Comparison of ENCODE assay signal across 9 cellular contexts in genomic region chr17:48483471-48484131, GRCh38. TPM values are rescaled to one million over a fixed set of nuclear protein-coding genes. Genes with fewer than 3 reads are reported as not detected.
DNase-seq lines count a peak whose midpoint lies in the region; ATAC-seq and TF ChIP-seq lines count a peak whose summit lies in the region.
"Had no signal": no experiment of that assay in that cellular context is flagged by ENCODE, and none has a peak within 500 bp of the region (broad histone marks: within the 10 kb centered on the region; RNA-seq: fewer than 3 reads in every experiment).

No MANE protein-coding gene starts in this region.

- H3K36me3 Mint-ChIP-seq in activated CD4-positive, alpha-beta memory T cell treated with anti-CD3 and anti-CD28 coated beads, Interleukin-2, amount 10 ng/mL, durations not matched to agents 7 days and 5 days (ENCODE audit: low read depth), result no peaks in the 10 kb centered on the region
- H3K36me3 Mint-ChIP-seq in naive thymus-derived CD8-positive, alpha-beta T cell, result no peaks in the 10 kb centered on the region

- POLR2A ChIA-PET in activated CD4-positive, alpha-beta memory T cell treated with anti-CD3 and anti-CD28 coated beads, Interleukin-2, amount 10 ng/mL, durations not matched to agents 7 days and 5 days (lab: Charles Lee), result interaction anchor here (0.6 to 1.1 kb wide), 2 partner anchors 15 to 22 kb away, joined by 3 read pairs; no protein-coding TSS in a partner anchor
- POLR2A ChIA-PET in naive thymus-derived CD8-positive, alpha-beta T cell (lab: Charles Lee), result no interaction called here

- peaks cover 42% of the 10 kb centered on the region for H3K4me1 Mint-ChIP-seq in activated CD4-positive, alpha-beta memory T cell treated with anti-CD3 and anti-CD28 coated beads, Interleukin-2, amount 10 ng/mL, durations not matched to agents 7 days and 5 days
- H3K4me1 Mint-ChIP-seq in naive thymus-derived CD8-positive, alpha-beta T cell, result peaks cover 0 to 17% (median 2%) of the 10 kb centered on the region in 4 donors

- H3K9me3 ChIP-seq in BE2C, result no peaks in the 10 kb centered on the region

- CTCF ChIA-PET in activated CD4-positive, alpha-beta memory T cell treated with anti-CD3 and anti-CD28 coated beads, Interleukin-2, amount 10 ng/mL, durations not matched to agents 7 days and 5 days (lab: Charles Lee), result interaction anchor here (1.1 to 1.5 kb wide), 2 partner anchors 9 to 30 kb away, joined by 3 to 5 read pairs; no protein-coding TSS in a partner anchor

- H3K4me1 ChIP-seq in BE2C, result no peaks in the 10 kb centered on the region

- peak overlapping the region; percentile 17 for H3K27ac Mint-ChIP-seq in activated CD4-positive, alpha-beta memory T cell treated with anti-CD3 and anti-CD28 coated beads, Interleukin-2, amount 10 ng/mL, durations not matched to agents 7 days and 5 days
- H3K27ac Mint-ChIP-seq in naive thymus-derived CD8-positive, alpha-beta T cell, result no peak overlapping the region

- TF ChIP-seq CTCF in GM06990 (IDR thresholded peaks at IDR 0.05; ENCODE audit: insufficient read depth, low read length, poor library complexity, severe bottlenecking) (no peak), BE2C (IDR thresholded peaks at IDR 0.05; ENCODE audit: low read depth, low read length) (no peak)

- no peak for ATAC-seq in naive thymus-derived CD8-positive, alpha-beta T cell
- ATAC-seq in HG03025 (IDR thresholded peaks at IDR 0.05; ENCODE audit: low FRiP score, unreplicated experiment) (no peak), GM19328 (IDR thresholded peaks at IDR 0.05; ENCODE audit: unreplicated experiment) (no peak)

- no peak overlapping the region for H3K4me3 Mint-ChIP-seq in activated CD4-positive, alpha-beta memory T cell treated with anti-CD3 and anti-CD28 coated beads, Interleukin-2, amount 10 ng/mL, durations not matched to agents 7 days and 5 days
- H3K4me3 Mint-ChIP-seq in naive thymus-derived CD8-positive, alpha-beta T cell, result no peak overlapping the region

- peaks cover 1% of the 10 kb centered on the region for H3K27me3 Mint-ChIP-seq in activated CD4-positive, alpha-beta memory T cell treated with anti-CD3 and anti-CD28 coated beads, Interleukin-2, amount 10 ng/mL, durations not matched to agents 7 days and 5 days
- peaks cover 3 to 13% (median 9%) of the 10 kb centered on the region in 5 donors for H3K27me3 Mint-ChIP-seq in naive thymus-derived CD8-positive, alpha-beta T cell

- H3K36me3 ChIP-seq in GM06990 (ENCODE audit: control insufficient read depth, insufficient read depth, low read length) (no peaks in the 10 kb centered on the region), BE2C (no peaks in the 10 kb centered on the region)

- H3K27me3 ChIP-seq in GM06990 (replicated peaks; ENCODE audit: control insufficient read depth, insufficient read depth, low read length) (no peaks in the 10 kb centered on the region), BE2C (peaks cover 46% of the 10 kb centered on the region)

- no peak overlapping the region for H3K4me3 ChIP-seq in GM06990 (replicated peaks; ENCODE audit: low read depth, low read length)
- H3K4me3 ChIP-seq in BE2C (ENCODE audit: low read depth, low read length), result no peak overlapping the region

- DNase-seq in GM06990 (ENCODE audit: extremely low read depth, insufficient read length) (peak; percentile 43), LoVo (ENCODE audit: low spot score) (peak; percentile 71), kidney glomerular epithelial cell (lab: John Stamatoyannopoulos, UW) (peak; percentile 100), BE2C (no peak)
- DNase-seq in activated CD4-positive, alpha-beta memory T cell treated with anti-CD3 and anti-CD28 coated beads, Interleukin-2, amount 10 ng/mL, durations not matched to agents 7 days and 5 days, result peak; percentile 54
- no peak for DNase-seq in naive thymus-derived CD8-positive, alpha-beta T cell

- H3K9me3 Mint-ChIP-seq in activated CD4-positive, alpha-beta memory T cell treated with anti-CD3 and anti-CD28 coated beads, Interleukin-2, amount 10 ng/mL, durations not matched to agents 7 days and 5 days, result no peaks in the 10 kb centered on the region
- no peaks in the 10 kb centered on the region for H3K9me3 Mint-ChIP-seq in naive thymus-derived CD8-positive, alpha-beta T cell

RNA-seq across cellular contexts. Expression of gene HOXB1, which starts 47.2 kb away (rescaled TPM):
- not detected for total RNA-seq in activated CD4-positive, alpha-beta memory T cell treated with anti-CD3 and anti-CD28 coated beads, Interleukin-2, amount 10 ng/mL, durations not matched to agents 7 days and 5 days
- not detected for total RNA-seq in naive thymus-derived CD8-positive, alpha-beta T cell
- polyA plus RNA-seq in naive thymus-derived CD8-positive, alpha-beta T cell, result not detected
- polyA plus RNA-seq in BE2C (2012; ENCODE audit: insufficient read depth, insufficient read length, low read depth), result not detected
- total RNA-seq: lung microvascular endothelial cell had no signal

RNA-seq across cellular contexts. Expression of gene SKAP1, which starts 53.6 kb away (rescaled TPM):
- total RNA-seq in activated CD4-positive, alpha-beta memory T cell treated with anti-CD3 and anti-CD28 coated beads, Interleukin-2, amount 10 ng/mL, durations not matched to agents 7 days and 5 days, result 100 to 1,000 TPM; 132 to 133 TPM
- total RNA-seq in naive thymus-derived CD8-positive, alpha-beta T cell, result 10 to 100 TPM; 73.0 to 74.6 TPM
- polyA plus RNA-seq in naive thymus-derived CD8-positive, alpha-beta T cell, result 100 to 1,000 TPM; 223 to 237 (median 230) TPM
- not detected for polyA plus RNA-seq in BE2C (2012; ENCODE audit: insufficient read depth, insufficient read length, low read depth)
- total RNA-seq: lung microvascular endothelial cell had no signal

Comparison
In these comparisons a context has a peak if more than half of its experiments do, and no peak if none do; other contexts are left out.
1. DNase-seq: peak in GM06990 (single experiment), LoVo (single experiment), activated CD4-positive, alpha-beta memory T cell treated with anti-CD3 and anti-CD28 coated beads, Interleukin-2, amount 10 ng/mL, durations not matched to agents 7 days and 5 days (single experiment) and kidney glomerular epithelial cell (single experiment); none in naive thymus-derived CD8-positive, alpha-beta T cell (0 of 10) and BE2C (single experiment).